In the genomic region with DNA sequence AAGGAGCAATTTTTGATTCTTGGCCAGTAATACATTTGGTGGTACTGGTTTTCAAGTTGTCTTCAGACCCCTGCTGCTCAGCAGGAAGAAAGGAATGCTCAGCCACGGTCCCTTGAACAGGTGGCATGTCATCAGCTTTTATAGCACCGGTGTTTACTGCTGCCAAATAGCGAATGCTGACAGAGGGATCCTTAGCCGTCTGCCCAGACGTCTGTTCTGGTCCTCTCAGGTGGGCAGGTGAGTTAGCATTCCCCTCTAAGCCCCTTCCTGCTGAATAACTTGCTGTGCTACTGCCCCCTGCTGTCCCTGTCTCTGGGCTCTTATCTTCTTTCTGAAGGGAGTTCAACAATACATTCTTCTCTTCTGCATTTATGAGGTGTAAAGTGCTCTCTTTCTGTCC, we compare ENCODE assay signal across 13 cellular contexts. TPM values are rescaled to one million over a fixed set of nuclear protein-coding genes. Genes with fewer than 3 reads are reported as not detected.
DNase-seq lines count a peak whose midpoint lies in the region; ATAC-seq and TF ChIP-seq lines count a peak whose summit lies in the region.
"Had no signal": no experiment of that assay in that cellular context is flagged by ENCODE, and none has a peak within 500 bp of the region (broad histone marks: within the 10 kb centered on the region; RNA-seq: fewer than 3 reads in every experiment).

No MANE protein-coding gene starts in this region.

- CTCF ChIA-PET in Caco-2 (lab: Charles Lee): no interaction called here

- TF ChIP-seq CTCF in Caco-2 (IDR thresholded peaks at IDR 0.05; ENCODE audit: insufficient read depth in 1 of 2, low read depth in 1 of 2, low read length in 1 of 2, severe bottlenecking in 1 of 2, unreplicated experiment in 1 of 2) (peak; percentile 11 to 22), HFFc6 (IDR thresholded peaks at IDR 0.05) (peak; percentile 66), nephron (IDR thresholded peaks at IDR 0.05; ENCODE audit: unreplicated experiment in 3 of 3) (peak in 2 of 3 experiments; percentile 9 to 21), lower leg skin (IDR thresholded peaks at IDR 0.05) (no peak)

- H3K4me3 Mint-ChIP-seq in Caco-2 (ENCODE audit: unreplicated experiment) (no peak overlapping the region), HFFc6 (no peak overlapping the region), nephron (no peak overlapping the region)
- no peak overlapping the region for H3K4me3 Mint-ChIP-seq in central memory CD8-positive, alpha-beta T cell
- H3K4me3 Mint-ChIP-seq in activated T-helper 17 cell treated with anti-CD3 and anti-CD28 coated beads, Interleukin-2, amount 50 U/mL, for 72 hours: no peak overlapping the region

- no peak overlapping the region for H3K27ac Mint-ChIP-seq in Caco-2 (ENCODE audit: unreplicated experiment)
- H3K27ac Mint-ChIP-seq in HFFc6: no peak overlapping the region
- H3K27ac Mint-ChIP-seq in central memory CD8-positive, alpha-beta T cell (ENCODE audit: low read depth): peak overlapping the region; percentile 20
- peak overlapping the region in 1 of 3 experiments; percentile 27 for H3K27ac Mint-ChIP-seq in nephron
- H3K27ac Mint-ChIP-seq in activated T-helper 17 cell treated with anti-CD3 and anti-CD28 coated beads, Interleukin-2, amount 50 U/mL, for 72 hours: no peak overlapping the region

- H3K36me3 Mint-ChIP-seq in Caco-2 (ENCODE audit: insufficient read depth, unreplicated experiment) (peaks cover 60% of the 10 kb centered on the region), HFFc6 (ENCODE audit: low read depth) (peaks cover 49% of the 10 kb centered on the region), nephron (ENCODE audit: low read depth) (peaks cover 73% of the 10 kb centered on the region)
- H3K36me3 Mint-ChIP-seq in central memory CD8-positive, alpha-beta T cell (ENCODE audit: insufficient read depth): peaks cover 37% of the 10 kb centered on the region
- H3K36me3 Mint-ChIP-seq in activated T-helper 17 cell treated with anti-CD3 and anti-CD28 coated beads, Interleukin-2, amount 50 U/mL, for 72 hours (ENCODE audit: low read depth): peaks cover 96% of the 10 kb centered on the region

- 50 to 56% methylated on average over 5 of the region's 5 CpGs for WGBS in lower leg skin, 2 donors

- peaks cover 2% of the 10 kb centered on the region for H3K36me3 ChIP-seq in Caco-2 (ENCODE audit: control insufficient read depth, insufficient read depth, low read length)

- H3K4me1 ChIP-seq in Caco-2: peaks cover 34% of the 10 kb centered on the region

- H3K27me3 Mint-ChIP-seq in Caco-2 (ENCODE audit: insufficient read depth, unreplicated experiment) (no peaks in the 10 kb centered on the region), HFFc6 (ENCODE audit: insufficient read depth) (no peaks in the 10 kb centered on the region), nephron (ENCODE audit: low read depth) (no peaks in the 10 kb centered on the region)
- no peaks in the 10 kb centered on the region for H3K27me3 Mint-ChIP-seq in central memory CD8-positive, alpha-beta T cell
- no peaks in the 10 kb centered on the region for H3K27me3 Mint-ChIP-seq in activated T-helper 17 cell treated with anti-CD3 and anti-CD28 coated beads, Interleukin-2, amount 50 U/mL, for 72 hours

- H3K9me3 Mint-ChIP-seq in Caco-2 (ENCODE audit: unreplicated experiment) (no peaks in the 10 kb centered on the region), HFFc6 (no peaks in the 10 kb centered on the region), nephron (no peaks in the 10 kb centered on the region)
- no peaks in the 10 kb centered on the region for H3K9me3 Mint-ChIP-seq in central memory CD8-positive, alpha-beta T cell
- no peaks in the 10 kb centered on the region for H3K9me3 Mint-ChIP-seq in activated T-helper 17 cell treated with anti-CD3 and anti-CD28 coated beads, Interleukin-2, amount 50 U/mL, for 72 hours

- TF ChIP-seq POLR2A in lower leg skin (IDR thresholded peaks at IDR 0.05): no peak

- H3K4me1 Mint-ChIP-seq in Caco-2 (ENCODE audit: low read depth, unreplicated experiment) (peaks cover 10% of the 10 kb centered on the region), HFFc6 (ENCODE audit: low read depth) (peaks cover 26% of the 10 kb centered on the region), nephron (no peaks in the 10 kb centered on the region)
- H3K4me1 Mint-ChIP-seq in central memory CD8-positive, alpha-beta T cell: peaks cover 9% of the 10 kb centered on the region
- peaks cover 4% of the 10 kb centered on the region for H3K4me1 Mint-ChIP-seq in activated T-helper 17 cell treated with anti-CD3 and anti-CD28 coated beads, Interleukin-2, amount 50 U/mL, for 72 hours

- no peaks in the 10 kb centered on the region for H3K27me3 ChIP-seq in Caco-2 (replicated peaks; ENCODE audit: control insufficient read depth, insufficient read depth, low read length)
- H3K27me3 ChIP-seq: heart left ventricle had no signal

- H3K9me3 ChIP-seq in Caco-2: no peaks in the 10 kb centered on the region
- H3K9me3 ChIP-seq: heart left ventricle had no signal

- intact Hi-C loops in Caco-2 (cut with micrococcal nuclease; ENCODE audit: unreplicated experiment) (loop anchor here (2.0 kb wide), 1 partner anchor 48 kb away; no protein-coding TSS in a partner anchor), lower leg skin (cut with DNase I; ENCODE audit: low total_unique reads) (no loop called here)

- peak in 1 of 2 experiments; percentile 18 for DNase-seq in Caco-2
- DNase-seq in HFFc6: no peak
- no peak for DNase-seq in central memory CD8-positive, alpha-beta T cell (ENCODE audit: low spot score in 2 of 2)
- DNase-seq in lower leg skin (ENCODE audit: low spot score in 2 of 2): no peak
- no peak for DNase-seq in activated CD4-positive, alpha-beta T cell treated with anti-CD3 and anti-CD28 coated beads, Interleukin-2, amount 50 U/mL, for 4 hours
- DNase-seq: activated CD8-positive, alpha-beta memory T cell treated with anti-CD3 and anti-CD28 coated beads, Interleukin-2, amount 50 U/mL, for 48 hours; heart left ventricle; NCI-H524; stimulated activated CD4-positive, alpha-beta T cell treated with anti-CD3 and anti-CD28 coated beads, Interleukin-15, amount 100 ng/mL, for 24 hours; SW 1271 had no signal

- ATAC-seq in central memory CD8-positive, alpha-beta T cell (replicated peaks; ENCODE audit: extremely low read depth, poor library complexity, severe bottlenecking): no peak
- no peak for ATAC-seq in HG02970 (IDR thresholded peaks at IDR 0.05; ENCODE audit: low FRiP score, unreplicated experiment)
- no peak for ATAC-seq in activated T-helper 17 cell treated with anti-CD3 and anti-CD28 coated beads, Interleukin-2, amount 50 U/mL, for 72 hours (replicated peaks)
- ATAC-seq: heart left ventricle had no signal

- H3K4me3 ChIP-seq in Caco-2 (ENCODE audit: low read depth, low read length): no peak overlapping the region
- H3K4me3 ChIP-seq in lower leg skin (ENCODE audit: low read depth, poor library complexity, severe bottlenecking): no peak overlapping the region
- H3K4me3 ChIP-seq: heart left ventricle had no signal

- POLR2A ChIA-PET in Caco-2 (lab: Charles Lee): no interaction called here

- no TSS peak for BruUV-seq in Caco-2 (replicated peaks; lab: Mats Ljungman, UMichigan)

RNA-seq across cellular contexts. Expression of gene BOD1L1, which starts 28.4 kb away (rescaled TPM):
- total RNA-seq in Caco-2 (2022) (36.1 and 37.2 TPM in 2 replicates), lower leg skin (10 to 100 TPM; 25.3 to 32.7 (median 30.6) TPM)
- 10 to 100 TPM; 22.9 to 24.9 (median 24.6) TPM for total RNA-seq in HFFc6 (2021; fragmentation: NEBNext Ultra II Directional; extraction: Animal tissue kit (Norgen Biotek cat#: 25700))
- total RNA-seq in activated T-helper 17 cell treated with anti-CD3 and anti-CD28 coated beads, Interleukin-2, amount 50 U/mL, for 72 hours: 10 to 100 TPM; 34.6 to 40.9 TPM

RNA-seq across cellular contexts. Expression of gene NKX3-2, which starts 54.9 kb away (rescaled TPM):
- total RNA-seq in Caco-2 (2022): 1.7 and 2.4 TPM in 2 replicates
- total RNA-seq in HFFc6 (2021; fragmentation: NEBNext Ultra II Directional; extraction: Animal tissue kit (Norgen Biotek cat#: 25700)): under 1 TPM in 5 of 6 experiments, not detected in 1; 0.07 to 0.17 (median 0.11) TPM
- under 1 TPM in 1 of 4 donors, not detected in 3; 0.78 TPM for total RNA-seq in lower leg skin
- not detected for total RNA-seq in activated T-helper 17 cell treated with anti-CD3 and anti-CD28 coated beads, Interleukin-2, amount 50 U/mL, for 72 hours

Comparison
In these comparisons a context has a peak if more than half of its experiments do, and no peak if none do; other contexts are left out.
1. CTCF ChIP-seq: peak in Caco-2 (2 of 2), HFFc6 (single experiment) and nephron (2 of 3); none in lower leg skin (0 of 3).